ENCODE assay signal across 21 cellular contexts in genomic region chr16:79026117-79026516, GRCh38.
DNase-seq lines count a peak whose midpoint lies in the region; ATAC-seq, FAIRE-seq and TF ChIP-seq lines count a peak whose summit lies in the region.
"Had no signal": no experiment of that assay in that cellular context is flagged by ENCODE, and none has a peak within 500 bp of the region (broad histone marks: within the 10 kb centered on the region; RNA-seq: fewer than 3 reads in every experiment).

No MANE protein-coding gene starts in this region.

- FAIRE-seq in HepG2 (lab: Jason Lieb, UNC) (no peak), H1 (lab: Jason Lieb, UNC) (no peak), small intestine (lab: Jason Lieb, UNC) (no peak)
- FAIRE-seq: GM12891, GM18507 had no signal

- no peak overlapping the region for H2BK20ac ChIP-seq in H1 (ENCODE audit: low read length)

- H3K79me2 ChIP-seq in HepG2 (ENCODE audit: insufficient read depth, low read length) (no peaks in the 10 kb centered on the region), H1 (ENCODE audit: control insufficient read depth in 1 of 2, insufficient read depth in 2 of 2, low read length in 2 of 2) (no peaks in the 10 kb centered on the region)

- no peak for TF ChIP-seq CTCF in HepG2 (CRISPR knock-in tag; IDR thresholded peaks at IDR 0.05)
- TF ChIP-seq CTCF in right lobe of liver (IDR thresholded peaks at IDR 0.05), result no peak
- no peak for TF ChIP-seq CTCF in H1 (IDR thresholded peaks at IDR 0.05; ENCODE audit: control extremely low read depth in 1 of 3, insufficient read depth in 1 of 3, low read depth in 1 of 3, low read length in 3 of 3)

- peak overlapping the region; percentile 47 for H3K27ac Mint-ChIP-seq in activated T-helper 1 cell treated with anti-CD3 and anti-CD28 coated beads, Interleukin-12 subunit alpha, Interleukin-12 subunit beta, Interleukin-2, Interleukin-4 antibody, amounts not matched to agents 30 ng/mL and 10 ng/mL and 1 ng/mL, durations not matched to agents 14 hours and 24 hours and 36 hours
- H3K27ac Mint-ChIP-seq: H9, HFFc6 had no signal

- H2BK12ac ChIP-seq in H1 (ENCODE audit: low read depth, low read length), result no peak overlapping the region

- no peak for TF ChIP-seq EP300 in HepG2 (IDR thresholded peaks at IDR 0.05; ENCODE audit: low read depth in 2 of 2, low read length in 2 of 2)
- no peak for TF ChIP-seq EP300 in HepG2 (CRISPR knock-in tag; IDR thresholded peaks at IDR 0.05; ENCODE audit: borderline replicate concordance)
- no peak for TF ChIP-seq EP300 in H1 (IDR thresholded peaks at IDR 0.05; ENCODE audit: borderline replicate concordance in 1 of 2, low read depth in 2 of 2, low read length in 2 of 2)

- intact Hi-C loops in HepG2 (cut with micrococcal nuclease; ENCODE audit: unreplicated experiment), result no loop called here
- intact Hi-C loops in right lobe of liver (cut with DNase I), result no loop called here
- intact Hi-C loops in activated T-helper 1 cell treated with anti-CD3 and anti-CD28 coated beads, Interleukin-12 subunit alpha, Interleukin-12 subunit beta, Interleukin-2, Interleukin-4 antibody, amounts not matched to agents 30 ng/mL and 10 ng/mL and 1 ng/mL, durations not matched to agents 14 hours and 24 hours and 36 hours (cut with micrococcal nuclease), result no loop called here
- intact Hi-C loops in aorta (cut with DNase I), result no loop called here

- H2AFZ ChIP-seq in HepG2 (ENCODE audit: low read length) (no peak overlapping the region), H1 (ENCODE audit: low read length) (no peak overlapping the region)
- H2AFZ ChIP-seq: GM23248 had no signal

- no peaks in the 10 kb centered on the region for H4K20me1 ChIP-seq in HepG2 (ENCODE audit: insufficient read depth, low read length)
- H4K20me1 ChIP-seq in H1 (replicated peaks in 1 of 2; ENCODE audit: control insufficient read depth in 1 of 2, insufficient read depth in 2 of 2, low read length in 2 of 2), result no peaks in the 10 kb centered on the region

- no peak overlapping the region for H2BK5ac ChIP-seq in H1 (ENCODE audit: low read depth, low read length)

- in situ Hi-C loops in HepG2 (cut with HindIII; ENCODE audit: extremely low pct_ligation_motif_present, low pct_unique_long_range_greater_than_20kb), result loop anchor here (25.0 kb wide), 1 partner anchor 789 kb away; no protein-coding TSS in a partner anchor

- BruUV-seq in HepG2 (replicated peaks; lab: Mats Ljungman, UMichigan), result no TSS peak

- H3K9ac ChIP-seq in HepG2 (ENCODE audit: insufficient read depth, low read depth, low read length), result no peak overlapping the region
- H3K9ac ChIP-seq in H1 (replicated peaks in 1 of 4; ENCODE audit: extremely low read depth in 1 of 4, low read depth in 3 of 4, low read length in 3 of 4), result no peak overlapping the region
- H3K9ac ChIP-seq: GM23248 had no signal

- H3K4me3 Mint-ChIP-seq in activated T-helper 1 cell treated with anti-CD3 and anti-CD28 coated beads, Interleukin-12 subunit alpha, Interleukin-12 subunit beta, Interleukin-2, Interleukin-4 antibody, amounts not matched to agents 30 ng/mL and 10 ng/mL and 1 ng/mL, durations not matched to agents 14 hours and 24 hours and 36 hours, result no peak overlapping the region
- H3K4me3 Mint-ChIP-seq: CD4-positive, alpha-beta memory T cell; H9; HFFc6 had no signal

- WGBS in HepG2 (ENCODE audit: low lambda C conversion rate), result 68% methylated on average over 4 of the region's 4 CpGs
- WGBS in right lobe of liver (ENCODE audit: insufficient coverage, low coverage, low lambda C conversion rate, missing lambda C conversion rate), result 100% methylated on average over 4 of the region's 4 CpGs
- 82% methylated on average over 4 of the region's 4 CpGs; no CpG with 5 or more reads in 1 of the 2 experiments for WGBS in H1 (ENCODE audit: extremely low coverage in 1 of 2, insufficient coverage in 1 of 2, insufficient read length in 1 of 2, insufficient replicate concordance in 2 of 2, low coverage in 1 of 2, low lambda C conversion rate in 2 of 2, missing lambda C conversion rate in 1 of 2), 2 experiments
- 94 to 96% methylated on average over 4 of the region's 4 CpGs for WGBS in aorta, 2 donors
- WGBS in small intestine, 3 donors, result 93 to 96% (median 94%) methylated on average over 4 of the region's 4 CpGs

- H3K27ac ChIP-seq in HepG2 (ENCODE audit: extremely low read length, insufficient read depth, low read length), result no peak overlapping the region
- H3K27ac ChIP-seq in right lobe of liver, result no peak overlapping the region
- H3K27ac ChIP-seq in H1 (ENCODE audit: low read depth, low read length), result no peak overlapping the region
- H3K27ac ChIP-seq in aorta (ENCODE audit: low read depth in 1 of 2, low read length in 2 of 2), result no peak overlapping the region
- H3K27ac ChIP-seq in small intestine (ENCODE audit: low read depth in 1 of 2, low read length in 1 of 2), result no peak overlapping the region
- H3K27ac ChIP-seq: GM23248 had no signal

- no peaks in the 10 kb centered on the region for H3K9me3 Mint-ChIP-seq in activated T-helper 1 cell treated with anti-CD3 and anti-CD28 coated beads, Interleukin-12 subunit alpha, Interleukin-12 subunit beta, Interleukin-2, Interleukin-4 antibody, amounts not matched to agents 30 ng/mL and 10 ng/mL and 1 ng/mL, durations not matched to agents 14 hours and 24 hours and 36 hours
- H3K9me3 Mint-ChIP-seq: H9 had no signal

- CTCF ChIA-PET in HepG2 (lab: Yijun Ruan, JAX; ENCODE audit: low intra/inter-chr PET ratio, low total read pairs) (no interaction called here), H1 (lab: Charles Lee; ENCODE audit: partially characterized antibody) (interaction anchor here (1.3 to 1.5 kb wide), 2 partner anchors 13 to 321 kb away, joined by 3 to 6 read pairs; no protein-coding TSS in a partner anchor)

- no peaks in the 10 kb centered on the region for H3K9me3 ChIP-seq in HepG2 (ENCODE audit: low read length)
- no peaks in the 10 kb centered on the region for H3K9me3 ChIP-seq in right lobe of liver
- H3K9me3 ChIP-seq in H1 (ENCODE audit: insufficient read depth in 2 of 2, low read depth in 1 of 2, low read length in 1 of 2), result no peaks in the 10 kb centered on the region
- no peaks in the 10 kb centered on the region for H3K9me3 ChIP-seq in aorta (ENCODE audit: control insufficient read depth, low read length)
- no peaks in the 10 kb centered on the region for H3K9me3 ChIP-seq in small intestine (ENCODE audit: control insufficient read depth, low read depth)

- no peak for TF ChIP-seq RAD21 in HepG2 (CRISPR knock-in tag; IDR thresholded peaks at IDR 0.05)
- no peak for TF ChIP-seq RAD21 in H1 (IDR thresholded peaks at IDR 0.05 in 1 of 2, conservative IDR thresholded peaks at IDR 0.05 in 1 of 2; ENCODE audit: low read depth in 2 of 2, low read length in 2 of 2)

- POLR2A ChIA-PET in HepG2 (lab: Yijun Ruan, JAX), result no interaction called here
- POLR2A ChIA-PET in H1 (lab: Charles Lee; ENCODE audit: partially characterized antibody), result no interaction called here

- no peak overlapping the region for H4K91ac ChIP-seq in H1 (replicated peaks; ENCODE audit: insufficient read length, low read length)

- no peaks in the 10 kb centered on the region for H3K23me2 ChIP-seq in H1 (ENCODE audit: low read depth, low read length)

- H2AK5ac ChIP-seq in H1 (ENCODE audit: low read depth, low read length), result no peak overlapping the region

- H3K4me3 ChIP-seq in HepG2 (replicated peaks in 1 of 3; ENCODE audit: insufficient read depth in 1 of 3, low read depth in 2 of 3, low read length in 3 of 3) (no peak overlapping the region), right lobe of liver (no peak overlapping the region), H1 (ENCODE audit: extremely low read depth in 1 of 4, insufficient read depth in 2 of 4, low read depth in 3 of 4, low read length in 4 of 4) (no peak overlapping the region), aorta (ENCODE audit: low read length in 2 of 2) (no peak overlapping the region), small intestine (ENCODE audit: low read depth in 1 of 2, low read length in 2 of 2) (no peak overlapping the region)
- H3K4me3 ChIP-seq: GM23248 had no signal

- no peak overlapping the region for H3K14ac ChIP-seq in H1 (ENCODE audit: insufficient read length)

- H3K36me3 ChIP-seq in HepG2 (replicated peaks in 1 of 2; ENCODE audit: control insufficient read depth in 1 of 2, insufficient read depth in 2 of 2, low read length in 2 of 2) (no peaks in the 10 kb centered on the region), right lobe of liver (no peaks in the 10 kb centered on the region), H1 (ENCODE audit: control insufficient read depth in 2 of 4, insufficient read depth in 4 of 4, low read length in 3 of 4) (no peaks in the 10 kb centered on the region), aorta (ENCODE audit: control insufficient read depth in 1 of 2, insufficient read depth in 2 of 2, low read length in 1 of 2) (no peaks in the 10 kb centered on the region), small intestine (ENCODE audit: control insufficient read depth in 2 of 2, insufficient read depth in 2 of 2, low read length in 2 of 2) (no peaks in the 10 kb centered on the region)

- no peak overlapping the region for H3K56ac ChIP-seq in H1 (replicated peaks; ENCODE audit: insufficient read length, low read depth, low read length)

- H3K27me3 ChIP-seq in HepG2 (ENCODE audit: control insufficient read depth in 1 of 2, insufficient read depth in 2 of 2, low read length in 2 of 2) (peaks cover 0 to 7% of the 10 kb centered on the region in 2 experiments; a peak in 2 of 5 replicates), right lobe of liver (no peaks in the 10 kb centered on the region), H1 (replicated peaks in 1 of 4; ENCODE audit: control insufficient read depth in 3 of 4, extremely low read depth in 1 of 4, insufficient read depth in 3 of 4, low read length in 3 of 4) (no peaks in the 10 kb centered on the region), aorta (ENCODE audit: control insufficient read depth in 1 of 2, insufficient read depth in 2 of 2, low read length in 1 of 2) (no peaks in the 10 kb centered on the region), small intestine (ENCODE audit: control insufficient read depth in 2 of 2, insufficient read depth in 2 of 2, low read length in 2 of 2) (no peaks in the 10 kb centered on the region)

- H3K18ac ChIP-seq in H1 (ENCODE audit: extremely low read depth, low read length), result no peak overlapping the region

- H4K8ac ChIP-seq in H1 (ENCODE audit: extremely low read depth, insufficient read depth, low read length), result no peak overlapping the region

- TF ChIP-seq POLR2A in HepG2 (IDR thresholded peaks at IDR 0.05; ENCODE audit: insufficient read depth in 1 of 2, low read depth in 2 of 2, low read length in 2 of 2) (no peak), right lobe of liver (IDR thresholded peaks at IDR 0.05) (no peak), H1 (IDR thresholded peaks at IDR 0.05; ENCODE audit: control extremely low read depth in 1 of 2, low read depth in 2 of 2, low read length in 2 of 2) (no peak)

- no peak overlapping the region for H3K4me2 ChIP-seq in HepG2 (ENCODE audit: low read depth, low read length)
- no peak overlapping the region for H3K4me2 ChIP-seq in H1 (ENCODE audit: insufficient read depth in 1 of 2, low read depth in 2 of 2, low read length in 2 of 2)

- ATAC-seq in HepG2, result no peak; the same call in 2 of the 3 replicates
- no peak for ATAC-seq in right lobe of liver
- peak; percentile 22 for ATAC-seq in aorta (ENCODE audit: low FRiP score)
- ATAC-seq in left lobe of liver, result no peak
- ATAC-seq: HCT116 had no signal

- no peaks in the 10 kb centered on the region for H3K79me1 ChIP-seq in H1 (ENCODE audit: low read depth, low read length)

- no peaks in the 10 kb centered on the region for H3K36me3 Mint-ChIP-seq in activated T-helper 1 cell treated with anti-CD3 and anti-CD28 coated beads, Interleukin-12 subunit alpha, Interleukin-12 subunit beta, Interleukin-2, Interleukin-4 antibody, amounts not matched to agents 30 ng/mL and 10 ng/mL and 1 ng/mL, durations not matched to agents 14 hours and 24 hours and 36 hours (ENCODE audit: low read depth)
- H3K36me3 Mint-ChIP-seq: CD4-positive, alpha-beta memory T cell had no signal

- no peak overlapping the region for H4K5ac ChIP-seq in H1 (ENCODE audit: insufficient read length, low read depth, low read length)

- peaks cover 5% of the 10 kb centered on the region for H3K4me1 Mint-ChIP-seq in activated T-helper 1 cell treated with anti-CD3 and anti-CD28 coated beads, Interleukin-12 subunit alpha, Interleukin-12 subunit beta, Interleukin-2, Interleukin-4 antibody, amounts not matched to agents 30 ng/mL and 10 ng/mL and 1 ng/mL, durations not matched to agents 14 hours and 24 hours and 36 hours (ENCODE audit: low read depth)

- no peaks in the 10 kb centered on the region for H3K4me1 ChIP-seq in HepG2 (ENCODE audit: insufficient read depth, low read length)
- no peaks in the 10 kb centered on the region for H3K4me1 ChIP-seq in right lobe of liver
- H3K4me1 ChIP-seq in H1 (replicated peaks in 1 of 4; ENCODE audit: control insufficient read depth in 3 of 4, insufficient read depth in 4 of 4, low read length in 3 of 4), result no peaks in the 10 kb centered on the region
- H3K4me1 ChIP-seq in aorta (ENCODE audit: control insufficient read depth in 1 of 2, insufficient read depth in 2 of 2, low read length in 2 of 2), result no peaks in the 10 kb centered on the region
- H3K4me1 ChIP-seq in small intestine (ENCODE audit: control insufficient read depth in 2 of 2, insufficient read depth in 1 of 2, low read depth in 1 of 2, low read length in 1 of 2), result no peaks in the 10 kb centered on the region

- H2BK15ac ChIP-seq in H1 (ENCODE audit: low read length), result no peak overlapping the region

- no peak overlapping the region for H3K23ac ChIP-seq in H1 (ENCODE audit: insufficient read length)

- peaks cover 7% of the 10 kb centered on the region for H3K27me3 Mint-ChIP-seq in activated T-helper 1 cell treated with anti-CD3 and anti-CD28 coated beads, Interleukin-12 subunit alpha, Interleukin-12 subunit beta, Interleukin-2, Interleukin-4 antibody, amounts not matched to agents 30 ng/mL and 10 ng/mL and 1 ng/mL, durations not matched to agents 14 hours and 24 hours and 36 hours (ENCODE audit: insufficient read depth)
- H3K27me3 Mint-ChIP-seq: CD4-positive, alpha-beta memory T cell had no signal

- no peak overlapping the region for H3K4ac ChIP-seq in H1 (replicated peaks; ENCODE audit: insufficient read length, low read depth, low read length)

- DNase-seq in HepG2 (ENCODE audit: low spot score) (no peak), right lobe of liver (no peak), H1 (ENCODE audit: low read depth in 1 of 2, low spot score in 2 of 2) (no peak), aorta (no peak), left lobe of liver (ENCODE audit: low spot score) (no peak), small intestine (no peak)
- DNase-seq in activated T-helper 1 cell treated with anti-CD3 and anti-CD28 coated beads, Interleukin-12 subunit alpha, Interleukin-12 subunit beta, Interleukin-2, Interleukin-4 antibody, amounts not matched to agents 30 ng/mL and 10 ng/mL and 1 ng/mL, durations not matched to agents 14 hours and 24 hours and 36 hours (ENCODE audit: low spot score), result no peak
- DNase-seq in stimulated activated CD4-positive, alpha-beta T cell treated with anti-CD3 and anti-CD28 coated beads, Interleukin-4, amount 100 ng/mL, for 4 hours, result no peak
- DNase-seq: C1 segment of cervical spinal cord; Calu3; CD4-positive, alpha-beta memory T cell; COR-L47; DMS53; DMS79 treated with DMSO at 0.1 percent for 48 hours; GF-D8; GM23248; H9; HFFc6 had no signal

- H2BK120ac ChIP-seq in H1 (replicated peaks; ENCODE audit: low read depth, low read length), result no peak overlapping the region

Comparison
In these comparisons a context has a peak if more than half of its experiments do, and no peak if none do; other contexts are left out.
1. Of the 41 proteins assayed by ChIP-seq in both HepG2 and H1: peak only in HepG2: none; only in H1: KDM1A; in both: none; in neither: 40.